In the genomic region with DNA sequence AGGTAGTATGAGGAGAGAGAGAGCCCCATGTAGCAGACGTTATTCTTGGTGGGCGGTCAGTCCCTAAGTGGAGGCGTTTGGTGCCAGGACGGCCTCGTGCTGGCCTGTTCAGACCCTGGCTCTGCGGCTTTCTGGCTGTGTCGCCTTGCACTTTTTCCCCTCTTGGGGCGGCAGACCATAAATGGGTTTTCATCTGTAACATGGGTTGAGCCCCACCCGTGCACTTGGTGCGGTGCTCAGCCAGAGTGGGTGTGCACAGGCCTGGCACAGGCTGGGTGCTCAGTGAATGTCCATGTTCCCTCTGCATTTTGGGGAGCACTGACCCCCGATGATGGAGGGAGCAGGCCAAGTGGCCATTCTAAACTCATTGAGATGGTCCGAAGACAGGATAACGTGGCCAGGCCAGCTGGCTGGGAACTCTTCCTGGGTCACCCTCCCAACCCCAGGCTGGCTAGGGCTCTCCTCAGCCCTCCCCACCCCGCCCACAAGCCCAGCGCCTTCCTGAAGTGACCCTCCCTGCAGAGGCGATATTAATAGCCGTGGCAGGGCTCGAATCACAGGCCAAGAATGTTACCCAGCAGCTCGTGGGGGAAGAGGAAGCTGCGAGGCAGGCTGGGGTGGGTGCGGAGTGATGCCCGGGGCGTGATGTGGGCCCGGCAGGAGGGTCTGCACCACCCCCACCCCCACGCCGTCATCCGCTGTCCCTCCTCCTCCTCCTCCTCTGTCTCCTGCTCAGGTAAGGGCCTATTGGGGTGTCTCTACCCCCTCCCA, we compare ENCODE assay signal across 11 cellular contexts.
DNase-seq lines count a peak whose midpoint lies in the region; ATAC-seq and TF ChIP-seq lines count a peak whose summit lies in the region.
"Had no signal": no experiment of that assay in that cellular context is flagged by ENCODE, and none has a peak within 500 bp of the region (broad histone marks: within the 10 kb centered on the region; RNA-seq: fewer than 3 reads in every experiment).

No MANE protein-coding gene starts in this region.

- no peaks in the 10 kb centered on the region for H3K36me3 ChIP-seq in brain microvascular endothelial cell (replicated peaks)
- peaks cover 0 to 21% of the 10 kb centered on the region in 2 donors for H3K36me3 ChIP-seq in gastrocnemius medialis

- peaks cover 0 to 1% (median 0%) of the 10 kb centered on the region in 4 donors for H3K4me1 Mint-ChIP-seq in naive thymus-derived CD8-positive, alpha-beta T cell
- no peaks in the 10 kb centered on the region for H3K4me1 Mint-ChIP-seq in activated T-helper 1 cell treated with anti-CD3 and anti-CD28 coated beads, Interleukin-12 subunit alpha, Interleukin-12 subunit beta, Interleukin-2, Interleukin-4 antibody, amounts not matched to agents 30 ng/mL and 10 ng/mL and 1 ng/mL, durations not matched to agents 14 hours and 24 hours and 36 hours (ENCODE audit: low read depth)
- H3K4me1 Mint-ChIP-seq in mesothelial cell of epicardium: peaks cover 5% of the 10 kb centered on the region

- H3K9me3 ChIP-seq in gastrocnemius medialis: no peaks in the 10 kb centered on the region

- ATAC-seq in gastrocnemius medialis: peak; percentile 85 to 91
- no peak for ATAC-seq in naive thymus-derived CD8-positive, alpha-beta T cell
- ATAC-seq in HG02759 (IDR thresholded peaks at IDR 0.05; ENCODE audit: unreplicated experiment): no peak

- in situ Hi-C loops in brain microvascular endothelial cell (cut with HindIII; ENCODE audit: low pct_ligation_motif_present, low sequenced_read_pairs) (no loop called here), gastrocnemius medialis (cut with MboI; ENCODE audit: low sequenced_read_pairs in 4 of 4) (no loop called here)

- intact Hi-C loops in gastrocnemius medialis (cut with DNase I; ENCODE audit: low total_unique reads): no loop called here
- intact Hi-C loops in activated T-helper 1 cell treated with anti-CD3 and anti-CD28 coated beads, Interleukin-12 subunit alpha, Interleukin-12 subunit beta, Interleukin-2, Interleukin-4 antibody, amounts not matched to agents 30 ng/mL and 10 ng/mL and 1 ng/mL, durations not matched to agents 14 hours and 24 hours and 36 hours (cut with micrococcal nuclease): no loop called here

- peaks cover 35 to 41% of the 10 kb centered on the region in 2 donors for H3K4me1 ChIP-seq in gastrocnemius medialis

- H3K27me3 ChIP-seq in brain microvascular endothelial cell (replicated peaks) (no peaks in the 10 kb centered on the region), gastrocnemius medialis (no peaks in the 10 kb centered on the region)

- H3K27ac Mint-ChIP-seq in naive thymus-derived CD8-positive, alpha-beta T cell: no peak overlapping the region
- no peak overlapping the region for H3K27ac Mint-ChIP-seq in activated T-helper 1 cell treated with anti-CD3 and anti-CD28 coated beads, Interleukin-12 subunit alpha, Interleukin-12 subunit beta, Interleukin-2, Interleukin-4 antibody, amounts not matched to agents 30 ng/mL and 10 ng/mL and 1 ng/mL, durations not matched to agents 14 hours and 24 hours and 36 hours
- H3K27ac Mint-ChIP-seq in mesothelial cell of epicardium: no peak overlapping the region
- H3K27ac Mint-ChIP-seq: progenitor cell of endocrine pancreas had no signal

- H3K4me3 ChIP-seq in brain microvascular endothelial cell (ENCODE audit: low read depth, low read length) (peak overlapping the region; percentile 34), gastrocnemius medialis (peak overlapping the region; percentile 55 to 74 (median 66))

- DNase-seq in CD1c-positive myeloid dendritic cell (ENCODE audit: extremely low spot score) (peak; percentile 60), brain microvascular endothelial cell (peak; percentile 40), kidney tubule cell (ENCODE audit: low spot score) (peak; percentile 28), gastrocnemius medialis (peak; percentile 76 to 90), mesothelial cell of epicardium (ENCODE audit: low spot score in 2 of 2, unreplicated experiment in 2 of 2) (no peak)
- no peak for DNase-seq in naive thymus-derived CD8-positive, alpha-beta T cell
- no peak for DNase-seq in activated T-helper 1 cell treated with anti-CD3 and anti-CD28 coated beads, Interleukin-12 subunit alpha, Interleukin-12 subunit beta, Interleukin-2, Interleukin-4 antibody, amounts not matched to agents 30 ng/mL and 10 ng/mL and 1 ng/mL, durations not matched to agents 14 hours and 24 hours and 36 hours (ENCODE audit: low spot score)
- DNase-seq: activated CD4-positive, alpha-beta T cell treated with anti-CD3 and anti-CD28 coated beads for 1 hour; amniotic stem cell had no signal

- peaks cover 2 to 37% (median 17%) of the 10 kb centered on the region in 5 donors for H3K27me3 Mint-ChIP-seq in naive thymus-derived CD8-positive, alpha-beta T cell
- no peaks in the 10 kb centered on the region for H3K27me3 Mint-ChIP-seq in activated T-helper 1 cell treated with anti-CD3 and anti-CD28 coated beads, Interleukin-12 subunit alpha, Interleukin-12 subunit beta, Interleukin-2, Interleukin-4 antibody, amounts not matched to agents 30 ng/mL and 10 ng/mL and 1 ng/mL, durations not matched to agents 14 hours and 24 hours and 36 hours (ENCODE audit: insufficient read depth)
- H3K27me3 Mint-ChIP-seq in mesothelial cell of epicardium (ENCODE audit: low read depth): no peaks in the 10 kb centered on the region
- H3K27me3 Mint-ChIP-seq: progenitor cell of endocrine pancreas had no signal

- H3K27ac ChIP-seq in brain microvascular endothelial cell: no peak overlapping the region
- peak overlapping the region; percentile 91 to 97 (median 94) for H3K27ac ChIP-seq in gastrocnemius medialis

- TF ChIP-seq POLR2A in gastrocnemius medialis (IDR thresholded peaks at IDR 0.05): peak; percentile 81 to 86

- no peaks in the 10 kb centered on the region for H3K36me3 Mint-ChIP-seq in naive thymus-derived CD8-positive, alpha-beta T cell
- H3K36me3 Mint-ChIP-seq in activated T-helper 1 cell treated with anti-CD3 and anti-CD28 coated beads, Interleukin-12 subunit alpha, Interleukin-12 subunit beta, Interleukin-2, Interleukin-4 antibody, amounts not matched to agents 30 ng/mL and 10 ng/mL and 1 ng/mL, durations not matched to agents 14 hours and 24 hours and 36 hours (ENCODE audit: low read depth): no peaks in the 10 kb centered on the region
- peaks cover 11% of the 10 kb centered on the region for H3K36me3 Mint-ChIP-seq in mesothelial cell of epicardium

- POLR2A ChIA-PET in naive thymus-derived CD8-positive, alpha-beta T cell (lab: Charles Lee): no interaction called here

- H3K4me3 Mint-ChIP-seq in naive thymus-derived CD8-positive, alpha-beta T cell: no peak overlapping the region
- no peak overlapping the region for H3K4me3 Mint-ChIP-seq in activated T-helper 1 cell treated with anti-CD3 and anti-CD28 coated beads, Interleukin-12 subunit alpha, Interleukin-12 subunit beta, Interleukin-2, Interleukin-4 antibody, amounts not matched to agents 30 ng/mL and 10 ng/mL and 1 ng/mL, durations not matched to agents 14 hours and 24 hours and 36 hours
- no peak overlapping the region for H3K4me3 Mint-ChIP-seq in mesothelial cell of epicardium

- TF ChIP-seq CTCF in brain microvascular endothelial cell (IDR thresholded peaks at IDR 0.05; ENCODE audit: low read depth, low read length, missing control alignments): no peak
- peak in 1 of 5 experiments; percentile 13 for TF ChIP-seq CTCF in gastrocnemius medialis (IDR thresholded peaks at IDR 0.05 in 4 of 5, conservative IDR thresholded peaks at IDR 0.05 in 1 of 5)
- TF ChIP-seq CTCF in mesothelial cell of epicardium (IDR thresholded peaks at IDR 0.05; ENCODE audit: unreplicated experiment): no peak

- H3K9me3 Mint-ChIP-seq in naive thymus-derived CD8-positive, alpha-beta T cell: no peaks in the 10 kb centered on the region
- H3K9me3 Mint-ChIP-seq in activated T-helper 1 cell treated with anti-CD3 and anti-CD28 coated beads, Interleukin-12 subunit alpha, Interleukin-12 subunit beta, Interleukin-2, Interleukin-4 antibody, amounts not matched to agents 30 ng/mL and 10 ng/mL and 1 ng/mL, durations not matched to agents 14 hours and 24 hours and 36 hours: no peaks in the 10 kb centered on the region
- H3K9me3 Mint-ChIP-seq in mesothelial cell of epicardium: no peaks in the 10 kb centered on the region

Comparison
In these comparisons a context has a peak if more than half of its experiments do, and no peak if none do; other contexts are left out.
1. DNase-seq: peak in CD1c-positive myeloid dendritic cell (single experiment), brain microvascular endothelial cell (single experiment), kidney tubule cell (single experiment) and gastrocnemius medialis (2 of 2); none in naive thymus-derived CD8-positive, alpha-beta T cell (0 of 10), activated T-helper 1 cell treated with anti-CD3 and anti-CD28 coated beads, Interleukin-12 subunit alpha, Interleukin-12 subunit beta, Interleukin-2, Interleukin-4 antibody, amounts not matched to agents 30 ng/mL and 10 ng/mL and 1 ng/mL, durations not matched to agents 14 hours and 24 hours and 36 hours (single experiment) and mesothelial cell of epicardium (0 of 2).
2. ATAC-seq: peak in gastrocnemius medialis (2 of 2); none in naive thymus-derived CD8-positive, alpha-beta T cell (0 of 2) and HG02759 (single experiment).